In genomic region chr3:25265284-25265683, GRCh38 we compare ENCODE assay signal across 21 cellular contexts.
"Had no signal": no experiment of that assay in that cellular context is flagged by ENCODE, and none has a peak within 500 bp of the region (broad histone marks: within the 10 kb centered on the region; RNA-seq: fewer than 3 reads in every experiment).

No MANE protein-coding gene starts in this region.

- ATAC-seq: left ventricle myocardium superior; lower lobe of right lung; sciatic nerve; stimulated activated naive CD8-positive, alpha-beta T cell treated with anti-CD3 and anti-CD28 coated beads, Interleukin-15, amount 100 ng/mL, for 72 hours had no signal

- H3K9ac ChIP-seq: neural progenitor cell, parathyroid adenoma had no signal

- H3K79me2 ChIP-seq: parathyroid adenoma had no signal

- H3K4me3 ChIP-seq: dorsolateral prefrontal cortex, lower lobe of right lung, neural progenitor cell, right atrium auricular region, smooth muscle cell, suprapubic skin, thyroid gland had no signal

- H3K27ac Mint-ChIP-seq: nephron; neural progenitor cell; progenitor cell of endocrine pancreas; stimulated activated naive CD8-positive, alpha-beta T cell treated with anti-CD3 and anti-CD28 coated beads, Interleukin-15, amount 100 ng/mL, for 72 hours; type B pancreatic cell had no signal

- H3K4me3 Mint-ChIP-seq: nephron; neural progenitor cell; stimulated activated naive CD8-positive, alpha-beta T cell treated with anti-CD3 and anti-CD28 coated beads, Interleukin-15, amount 100 ng/mL, for 72 hours; type B pancreatic cell had no signal

- H3K4me1 ChIP-seq: lower lobe of right lung, parathyroid adenoma, right atrium auricular region, suprapubic skin, thyroid gland had no signal

- H3K27me3 ChIP-seq: dorsolateral prefrontal cortex, neural progenitor cell, right atrium auricular region, suprapubic skin, thyroid gland had no signal

- H3K36me3 ChIP-seq: lower lobe of right lung, neural progenitor cell, right atrium auricular region, suprapubic skin, thyroid gland had no signal

- H2AFZ ChIP-seq: neural progenitor cell, parathyroid adenoma had no signal

- H3K27ac ChIP-seq: dorsolateral prefrontal cortex, lower lobe of right lung, neural progenitor cell, parathyroid adenoma, right atrium auricular region, suprapubic skin, thyroid gland had no signal

- H3K9me3 ChIP-seq: lower lobe of right lung, right atrium auricular region, suprapubic skin, thyroid gland had no signal

- H3K36me3 Mint-ChIP-seq: neural progenitor cell had no signal

- H3K27me3 Mint-ChIP-seq: stimulated activated naive CD8-positive, alpha-beta T cell treated with anti-CD3 and anti-CD28 coated beads, Interleukin-15, amount 100 ng/mL, for 72 hours had no signal

- H3K4me1 Mint-ChIP-seq: nephron; neural progenitor cell; stimulated activated naive CD8-positive, alpha-beta T cell treated with anti-CD3 and anti-CD28 coated beads, Interleukin-15, amount 100 ng/mL, for 72 hours had no signal

- H3K4me2 ChIP-seq: neural progenitor cell, smooth muscle cell had no signal

- H3K9me3 Mint-ChIP-seq: nephron, neural progenitor cell had no signal

- DNase-seq: dorsolateral prefrontal cortex; effector CD4-positive, alpha-beta T cell; hypothalamus; left ventricle myocardium superior; lower lobe of right lung; stimulated activated CD4-positive, alpha-beta T cell treated with anti-CD3 and anti-CD28 coated beads, Interleukin-12 subunit alpha, Interleukin-12 subunit beta, amount 100 ng/mL, for 4 hours; stimulated activated CD4-positive, alpha-beta T cell treated with anti-CD3 and anti-CD28 coated beads, Interleukin-1b, Interleukin-23, amount 100 ng/mL, for 48 hours; stimulated activated CD4-positive, alpha-beta T cell treated with anti-CD3 and anti-CD28 coated beads, Interleukin-4, amount 100 ng/mL, for 1 hour; stimulated activated CD8-positive, alpha-beta memory T cell treated with anti-CD3 and anti-CD28 coated beads, Interleukin-4, amount 100 ng/mL, for 48 hours; stimulated activated naive CD4-positive, alpha-beta T cell; stimulated activated naive CD8-positive, alpha-beta T cell treated with anti-CD3 and anti-CD28 coated beads, Interleukin-15, amount 100 ng/mL, for 72 hours; thyroid gland had no signal
